In the genomic region with DNA sequence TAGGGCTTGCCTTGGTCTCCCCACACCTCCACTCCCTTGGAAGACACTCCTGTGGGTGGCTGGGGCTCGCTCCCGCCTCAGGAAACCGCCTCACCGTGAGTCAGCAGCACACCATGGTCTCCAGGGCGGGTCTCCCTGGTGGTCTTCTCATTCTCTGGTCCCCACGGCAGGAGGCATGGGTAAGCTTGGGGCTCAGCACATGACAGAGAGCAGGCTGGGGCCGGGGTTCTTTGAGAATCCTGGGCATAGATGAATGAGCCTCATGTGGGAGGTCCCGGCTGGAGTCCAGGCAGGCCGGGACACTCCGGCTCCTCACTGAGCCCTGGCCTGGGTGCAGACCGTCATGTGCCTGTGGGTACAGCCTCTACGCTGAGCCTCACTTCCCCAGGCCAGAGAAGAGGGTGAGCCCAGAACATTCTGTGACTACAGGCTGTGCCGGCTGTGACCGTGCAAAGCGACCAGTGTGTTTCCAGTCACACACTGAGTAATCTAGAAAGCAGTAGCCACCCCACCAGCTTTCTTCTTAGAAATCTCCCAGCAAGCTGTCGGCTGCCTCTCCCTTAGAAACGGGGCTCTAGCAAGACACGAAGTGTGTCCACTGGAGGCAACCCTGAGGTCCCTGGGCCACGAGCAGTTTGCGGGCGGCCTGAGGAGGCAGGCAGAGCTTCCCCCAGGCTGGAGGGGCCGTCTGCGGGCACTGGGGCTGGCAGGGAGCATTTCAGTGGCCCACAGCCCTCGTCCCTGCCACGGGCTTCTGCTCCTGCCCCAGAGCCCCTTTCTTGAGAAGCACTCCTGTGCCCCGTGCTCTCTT, we compare ENCODE assay signal across 13 cellular contexts.
DNase-seq lines count a peak whose midpoint lies in the region; ATAC-seq and TF ChIP-seq lines count a peak whose summit lies in the region.
"Had no signal": no experiment of that assay in that cellular context is flagged by ENCODE, and none has a peak within 500 bp of the region (broad histone marks: within the 10 kb centered on the region; RNA-seq: fewer than 3 reads in every experiment).

No MANE protein-coding gene starts in this region.

- ATAC-seq in left ventricle myocardium superior (peak; percentile 21), HG03196 (IDR thresholded peaks at IDR 0.05; ENCODE audit: unreplicated experiment) (no peak)
- ATAC-seq in naive thymus-derived CD4-positive, alpha-beta T cell = peak; percentile 8
- ATAC-seq: naive thymus-derived CD8-positive, alpha-beta T cell had no signal

- H3K4me1 ChIP-seq in right atrium auricular region = peaks cover 0 to 42% of the 10 kb centered on the region in 2 donors
- H3K4me1 ChIP-seq in naive thymus-derived CD4-positive, alpha-beta T cell (ENCODE audit: control insufficient read depth in 2 of 2, insufficient read depth in 2 of 2, low read length in 2 of 2) = no peaks in the 10 kb centered on the region
- H3K4me1 ChIP-seq: colonic mucosa had no signal

- no peaks in the 10 kb centered on the region for H3K36me3 ChIP-seq in right atrium auricular region
- H3K36me3 ChIP-seq in naive thymus-derived CD4-positive, alpha-beta T cell (ENCODE audit: control insufficient read depth in 2 of 3, insufficient read depth in 3 of 3, low read length in 3 of 3) = no peaks in the 10 kb centered on the region
- H3K36me3 ChIP-seq: colonic mucosa, upper lobe of left lung had no signal

- no peak overlapping the region for H3K27ac Mint-ChIP-seq in naive thymus-derived CD4-positive, alpha-beta T cell
- H3K27ac Mint-ChIP-seq in activated T-helper 1 cell treated with anti-CD3 and anti-CD28 coated beads, Interleukin-12 subunit alpha, Interleukin-12 subunit beta, Interleukin-2, Interleukin-4 antibody, amounts not matched to agents 30 ng/mL and 10 ng/mL and 1 ng/mL, durations not matched to agents 14 hours and 24 hours and 36 hours = no peak overlapping the region
- H3K27ac Mint-ChIP-seq: naive thymus-derived CD8-positive, alpha-beta T cell had no signal

- no peaks in the 10 kb centered on the region for H3K36me3 Mint-ChIP-seq in naive thymus-derived CD4-positive, alpha-beta T cell
- H3K36me3 Mint-ChIP-seq in activated T-helper 1 cell treated with anti-CD3 and anti-CD28 coated beads, Interleukin-12 subunit alpha, Interleukin-12 subunit beta, Interleukin-2, Interleukin-4 antibody, amounts not matched to agents 30 ng/mL and 10 ng/mL and 1 ng/mL, durations not matched to agents 14 hours and 24 hours and 36 hours (ENCODE audit: low read depth) = no peaks in the 10 kb centered on the region
- H3K36me3 Mint-ChIP-seq: naive thymus-derived CD8-positive, alpha-beta T cell had no signal

- no peak for TF ChIP-seq CTCF in right atrium auricular region (IDR thresholded peaks at IDR 0.05)
- TF ChIP-seq CTCF in GM13977 (IDR thresholded peaks at IDR 0.05; ENCODE audit: extremely low read depth, insufficient read depth, missing control alignments) = no peak

- H3K27me3 Mint-ChIP-seq in naive thymus-derived CD4-positive, alpha-beta T cell = peaks cover 0 to 7% (median 0%) of the 10 kb centered on the region in 5 donors
- peaks cover 10% of the 10 kb centered on the region for H3K27me3 Mint-ChIP-seq in activated T-helper 1 cell treated with anti-CD3 and anti-CD28 coated beads, Interleukin-12 subunit alpha, Interleukin-12 subunit beta, Interleukin-2, Interleukin-4 antibody, amounts not matched to agents 30 ng/mL and 10 ng/mL and 1 ng/mL, durations not matched to agents 14 hours and 24 hours and 36 hours (ENCODE audit: insufficient read depth)

- intact Hi-C loops in left ventricle myocardium superior (cut with micrococcal nuclease) = no loop called here
- intact Hi-C loops in naive thymus-derived CD4-positive, alpha-beta T cell (cut with micrococcal nuclease) = no loop called here
- intact Hi-C loops in activated T-helper 1 cell treated with anti-CD3 and anti-CD28 coated beads, Interleukin-12 subunit alpha, Interleukin-12 subunit beta, Interleukin-2, Interleukin-4 antibody, amounts not matched to agents 30 ng/mL and 10 ng/mL and 1 ng/mL, durations not matched to agents 14 hours and 24 hours and 36 hours (cut with micrococcal nuclease) = no loop called here

- CTCF ChIA-PET in naive thymus-derived CD4-positive, alpha-beta T cell (lab: Charles Lee) = no interaction called here

- no peaks in the 10 kb centered on the region for H3K4me1 Mint-ChIP-seq in naive thymus-derived CD4-positive, alpha-beta T cell
- no peaks in the 10 kb centered on the region for H3K4me1 Mint-ChIP-seq in activated T-helper 1 cell treated with anti-CD3 and anti-CD28 coated beads, Interleukin-12 subunit alpha, Interleukin-12 subunit beta, Interleukin-2, Interleukin-4 antibody, amounts not matched to agents 30 ng/mL and 10 ng/mL and 1 ng/mL, durations not matched to agents 14 hours and 24 hours and 36 hours (ENCODE audit: low read depth)
- H3K4me1 Mint-ChIP-seq: naive thymus-derived CD8-positive, alpha-beta T cell had no signal

- no peak overlapping the region for H3K4me3 Mint-ChIP-seq in naive thymus-derived CD4-positive, alpha-beta T cell
- no peak overlapping the region for H3K4me3 Mint-ChIP-seq in activated T-helper 1 cell treated with anti-CD3 and anti-CD28 coated beads, Interleukin-12 subunit alpha, Interleukin-12 subunit beta, Interleukin-2, Interleukin-4 antibody, amounts not matched to agents 30 ng/mL and 10 ng/mL and 1 ng/mL, durations not matched to agents 14 hours and 24 hours and 36 hours
- H3K4me3 Mint-ChIP-seq: naive thymus-derived CD8-positive, alpha-beta T cell had no signal

- in situ Hi-C loops in GM13977 (cut with MboI; ENCODE audit: low pct_unique_long_range_greater_than_20kb, low sequenced_read_pairs, unreplicated experiment) = loop anchor here (10.0 kb wide), 1 partner anchor 95 kb away; no protein-coding TSS in a partner anchor

- DNase-seq in left ventricle myocardium superior = no peak
- DNase-seq in right atrium auricular region (ENCODE audit: low spot score) = no peak
- peak; percentile 21 for DNase-seq in cortex of kidney (lab: John Stamatoyannopoulos, UW)
- DNase-seq in naive thymus-derived CD4-positive, alpha-beta T cell = no peak
- DNase-seq in kidney tubule cell (ENCODE audit: low spot score) = no peak
- no peak for DNase-seq in GM13977 (ENCODE audit: low spot score)
- DNase-seq in activated T-helper 1 cell treated with anti-CD3 and anti-CD28 coated beads, Interleukin-12 subunit alpha, Interleukin-12 subunit beta, Interleukin-2, Interleukin-4 antibody, amounts not matched to agents 30 ng/mL and 10 ng/mL and 1 ng/mL, durations not matched to agents 14 hours and 24 hours and 36 hours (ENCODE audit: low spot score) = no peak
- DNase-seq: activated CD4-positive, CD25-positive, alpha-beta regulatory T cell; colonic mucosa; DMS153 had no signal

- no peak overlapping the region for H3K4me3 ChIP-seq in right atrium auricular region
- H3K4me3 ChIP-seq in naive thymus-derived CD4-positive, alpha-beta T cell (ENCODE audit: low read length) = no peak overlapping the region
- H3K4me3 ChIP-seq: colonic mucosa, upper lobe of left lung had no signal

- POLR2A ChIA-PET in naive thymus-derived CD4-positive, alpha-beta T cell (lab: Charles Lee) = no interaction called here

- H3K27ac ChIP-seq in right atrium auricular region = peak overlapping the region in 1 of 2 donors; percentile 40
- H3K27ac ChIP-seq in naive thymus-derived CD4-positive, alpha-beta T cell (ENCODE audit: low read depth, low read length) = no peak overlapping the region
- H3K27ac ChIP-seq: colonic mucosa, upper lobe of left lung had no signal

- no peaks in the 10 kb centered on the region for H3K9me3 ChIP-seq in right atrium auricular region
- H3K9me3 ChIP-seq in naive thymus-derived CD4-positive, alpha-beta T cell (ENCODE audit: control insufficient read depth in 2 of 3, low read length in 3 of 3) = no peaks in the 10 kb centered on the region
- H3K9me3 ChIP-seq: colonic mucosa, upper lobe of left lung had no signal

- H3K27me3 ChIP-seq in right atrium auricular region = no peaks in the 10 kb centered on the region
- no peaks in the 10 kb centered on the region for H3K27me3 ChIP-seq in naive thymus-derived CD4-positive, alpha-beta T cell (ENCODE audit: control insufficient read depth in 2 of 2, insufficient read depth in 2 of 2, low read length in 2 of 2)
- H3K27me3 ChIP-seq: colonic mucosa, upper lobe of left lung had no signal

- H3K9me3 Mint-ChIP-seq in naive thymus-derived CD4-positive, alpha-beta T cell = no peaks in the 10 kb centered on the region
- no peaks in the 10 kb centered on the region for H3K9me3 Mint-ChIP-seq in activated T-helper 1 cell treated with anti-CD3 and anti-CD28 coated beads, Interleukin-12 subunit alpha, Interleukin-12 subunit beta, Interleukin-2, Interleukin-4 antibody, amounts not matched to agents 30 ng/mL and 10 ng/mL and 1 ng/mL, durations not matched to agents 14 hours and 24 hours and 36 hours
- H3K9me3 Mint-ChIP-seq: naive thymus-derived CD8-positive, alpha-beta T cell had no signal
